Comparison of ENCODE assay signal across 13 cellular contexts in the genomic region with DNA sequence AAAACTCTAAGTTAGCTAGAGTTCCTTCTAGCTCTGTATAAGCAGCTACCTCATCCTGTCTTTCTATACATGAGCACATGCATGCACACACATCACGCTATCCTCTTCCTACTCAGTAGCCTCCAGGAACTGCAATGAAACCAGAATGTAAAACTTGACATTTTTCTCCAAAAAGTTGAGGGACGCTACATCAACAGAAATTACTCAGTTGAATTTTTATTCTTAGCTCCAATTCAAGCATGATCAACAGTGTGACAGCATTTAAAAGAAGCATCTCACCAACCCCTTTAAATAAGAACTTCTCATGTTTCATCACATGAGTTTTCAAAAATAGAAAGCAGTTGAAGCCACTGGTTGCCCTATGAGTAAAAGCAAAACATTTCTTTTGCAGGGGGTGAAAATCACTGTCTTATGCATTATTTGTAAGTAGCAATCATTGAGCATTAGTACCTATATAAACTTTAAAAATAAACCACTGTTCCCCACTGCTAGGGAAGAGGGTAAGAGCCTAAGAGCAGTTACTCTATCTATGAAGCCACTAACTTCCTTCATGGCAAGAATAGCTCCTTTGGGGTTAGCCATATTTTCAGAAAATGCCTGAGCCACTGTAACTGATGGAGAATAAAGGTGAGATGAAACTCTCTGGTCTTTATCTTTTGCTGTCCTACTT.
DNase-seq lines count a peak whose midpoint lies in the region; ATAC-seq and TF ChIP-seq lines count a peak whose summit lies in the region.
"Had no signal": no experiment of that assay in that cellular context is flagged by ENCODE, and none has a peak within 500 bp of the region (broad histone marks: within the 10 kb centered on the region; RNA-seq: fewer than 3 reads in every experiment).

No MANE protein-coding gene starts in this region.

- H3K27me3 Mint-ChIP-seq in stimulated activated naive CD8-positive, alpha-beta T cell treated with anti-CD3 and anti-CD28 coated beads, Interleukin-15, amount 100 ng/mL, for 72 hours = peaks cover 8% of the 10 kb centered on the region

- peak overlapping the region; percentile 3 to 42 for H3K27ac ChIP-seq in ascending aorta

- H3K4me1 Mint-ChIP-seq in stimulated activated naive CD8-positive, alpha-beta T cell treated with anti-CD3 and anti-CD28 coated beads, Interleukin-15, amount 100 ng/mL, for 72 hours = no peaks in the 10 kb centered on the region
- H3K4me1 Mint-ChIP-seq: activated naive CD8-positive, alpha-beta T cell treated with anti-CD3 and anti-CD28 coated beads, Interleukin-2, amount 10 ng/mL, durations not matched to agents 7 days and 5 days; natural killer cell had no signal

- in situ Hi-C loops in GM13977 (cut with MboI; ENCODE audit: low pct_unique_long_range_greater_than_20kb, low sequenced_read_pairs, unreplicated experiment) = no loop called here

- intact Hi-C loops in ascending aorta (cut with DNase I) = no loop called here

- ATAC-seq in GM19463 (IDR thresholded peaks at IDR 0.05; ENCODE audit: unreplicated experiment) (peak; percentile 77), HG03025 (IDR thresholded peaks at IDR 0.05; ENCODE audit: low FRiP score, unreplicated experiment) (peak; percentile 76)
- ATAC-seq in stimulated activated naive CD8-positive, alpha-beta T cell treated with anti-CD3 and anti-CD28 coated beads, Interleukin-15, amount 100 ng/mL, for 72 hours = no peak
- ATAC-seq: natural killer cell had no signal

- H3K4me3 Mint-ChIP-seq in stimulated activated naive CD8-positive, alpha-beta T cell treated with anti-CD3 and anti-CD28 coated beads, Interleukin-15, amount 100 ng/mL, for 72 hours = no peak overlapping the region
- H3K4me3 Mint-ChIP-seq: activated naive CD8-positive, alpha-beta T cell treated with anti-CD3 and anti-CD28 coated beads, Interleukin-2, amount 10 ng/mL, durations not matched to agents 7 days and 5 days; natural killer cell had no signal

- no peaks in the 10 kb centered on the region for H3K9me3 Mint-ChIP-seq in stimulated activated naive CD8-positive, alpha-beta T cell treated with anti-CD3 and anti-CD28 coated beads, Interleukin-15, amount 100 ng/mL, for 72 hours
- H3K9me3 Mint-ChIP-seq: activated naive CD8-positive, alpha-beta T cell treated with anti-CD3 and anti-CD28 coated beads, Interleukin-2, amount 10 ng/mL, durations not matched to agents 7 days and 5 days; natural killer cell had no signal

- TF ChIP-seq CTCF in GM13977 (IDR thresholded peaks at IDR 0.05; ENCODE audit: extremely low read depth, insufficient read depth, missing control alignments) = no peak
- no peak for TF ChIP-seq CTCF in ascending aorta (IDR thresholded peaks at IDR 0.05)

- H3K4me1 ChIP-seq in ascending aorta = peaks cover 0 to 8% of the 10 kb centered on the region in 2 donors

- DNase-seq in GM13977 (ENCODE audit: low spot score) (peak; percentile 31), ascending aorta (ENCODE audit: low spot score in 2 of 2) (no peak), OCI-M2 (lab: John Stamatoyannopoulos, UW; ENCODE audit: unreplicated experiment) (no peak), erythroblast (lab: John Stamatoyannopoulos, UW) (no peak), ecto neural progenitor cell (ENCODE audit: low spot score) (no peak)
- DNase-seq in stimulated activated naive CD8-positive, alpha-beta T cell treated with anti-CD3 and anti-CD28 coated beads, Interleukin-15, amount 100 ng/mL, for 72 hours = no peak
- DNase-seq: activated CD4-positive, CD25-positive, alpha-beta regulatory T cell; activated naive CD8-positive, alpha-beta T cell treated with anti-CD3 and anti-CD28 coated beads, Interleukin-2, amount 10 ng/mL, durations not matched to agents 7 days and 5 days; natural killer cell; NCI-H1092 treated with DMSO at 0.1 percent for 48 hours; substantia nigra had no signal

- no peak for TF ChIP-seq POLR2A in erythroblast (IDR thresholded peaks at IDR 0.05; ENCODE audit: low read length)

- H3K27me3 ChIP-seq in ascending aorta = no peaks in the 10 kb centered on the region

- no peak overlapping the region for H3K27ac Mint-ChIP-seq in stimulated activated naive CD8-positive, alpha-beta T cell treated with anti-CD3 and anti-CD28 coated beads, Interleukin-15, amount 100 ng/mL, for 72 hours
- H3K27ac Mint-ChIP-seq: activated naive CD8-positive, alpha-beta T cell treated with anti-CD3 and anti-CD28 coated beads, Interleukin-2, amount 10 ng/mL, durations not matched to agents 7 days and 5 days; natural killer cell had no signal

- H3K4me3 ChIP-seq in ascending aorta = no peak overlapping the region

- H3K9me3 ChIP-seq in ascending aorta = no peaks in the 10 kb centered on the region

- H3K36me3 ChIP-seq in ascending aorta = no peaks in the 10 kb centered on the region
